7 cellular contexts compared by ENCODE assay signal in the genomic region with DNA sequence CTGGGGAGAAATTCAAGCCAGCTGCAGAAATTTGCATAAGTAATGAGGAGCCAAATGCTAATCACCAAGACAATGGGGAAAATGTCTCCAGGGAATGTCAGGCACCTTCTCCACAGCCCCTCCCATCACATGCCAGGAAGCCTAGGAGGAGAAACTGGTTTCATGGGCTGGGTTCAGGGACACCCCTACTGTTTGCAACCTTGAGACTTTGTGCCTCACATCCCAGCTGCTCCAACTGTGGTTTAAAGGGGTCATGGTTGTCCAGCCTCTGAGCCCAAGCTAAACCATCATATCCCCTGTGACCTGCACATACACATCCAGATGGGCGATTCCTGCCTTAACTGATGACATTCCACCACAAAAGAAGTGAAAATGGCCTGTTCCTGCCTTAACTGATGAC.
DNase-seq lines count a peak whose midpoint lies in the region; TF ChIP-seq lines count a peak whose summit lies in the region.
"Not testable (repeated sequence)": the region's sequence is repeated elsewhere in the genome, so short reads cannot be mapped to it uniquely, and the experiment has no call there.

No MANE protein-coding gene starts in this region.

- H3K18ac ChIP-seq in H9 (ENCODE audit: insufficient read length, low read depth, low read length), result peak overlapping the region; percentile 96
- peak overlapping the region; percentile 95 for H3K18ac ChIP-seq in mesendoderm (ENCODE audit: low read length)

- H3K36me3 ChIP-seq in endodermal cell (ENCODE audit: control insufficient read depth, insufficient read depth, low read length), result peaks cover 15% of the 10 kb centered on the region
- not testable (repeated sequence) for H3K36me3 ChIP-seq in iPS DF 6.9 (ENCODE audit: control insufficient read depth, insufficient read depth, low read length); mesendoderm (ENCODE audit: control insufficient read depth, insufficient read depth, low read length)
- peaks cover 22% of the 10 kb centered on the region for H3K36me3 ChIP-seq in iPS-20b (ENCODE audit: insufficient read depth, low read depth, low read length)

- not testable (repeated sequence) for H3K14ac ChIP-seq in H9 (ENCODE audit: insufficient read depth, low read length)

- peak overlapping the region; percentile 95 for H3K56ac ChIP-seq in H9 (ENCODE audit: insufficient read length, low read depth, low read length)
- H3K56ac ChIP-seq in mesendoderm (ENCODE audit: low read length), result peak overlapping the region; percentile 92

- H3K4ac ChIP-seq in H9 (ENCODE audit: low read depth, low read length); mesendoderm (ENCODE audit: low read depth, low read length): not testable (repeated sequence)

- peak overlapping the region; percentile 95 for H3K4me2 ChIP-seq in H9 (ENCODE audit: insufficient read depth, insufficient read length, low read length)
- H3K4me2 ChIP-seq in mesendoderm (ENCODE audit: low read length), result peak overlapping the region; percentile 38

- peak overlapping the region; percentile 86 for H2AK5ac ChIP-seq in H9 (ENCODE audit: insufficient read length, low read length)
- not testable (repeated sequence) for H2AK5ac ChIP-seq in mesendoderm (ENCODE audit: low read length)

- H3K4me1 ChIP-seq in H9 (ENCODE audit: insufficient read depth, low read length); endodermal cell (ENCODE audit: control insufficient read depth, insufficient read depth, low read length); iPS DF 6.9 (ENCODE audit: control insufficient read depth, insufficient read depth, low read length): not testable (repeated sequence)
- H3K4me1 ChIP-seq in iPS-20b (ENCODE audit: insufficient read depth, low read length) (peaks cover 32% of the 10 kb centered on the region; the same call in 1 of the 2 replicates), mesendoderm (ENCODE audit: control insufficient read depth, low read depth, low read length) (peaks cover 12% of the 10 kb centered on the region)

- not testable (repeated sequence) for H3K9me3 Mint-ChIP-seq in H9, endodermal cell

- H3K23ac ChIP-seq in H9 (ENCODE audit: insufficient read length, low read depth, low read length), result not testable (repeated sequence)
- H3K23ac ChIP-seq in mesendoderm (ENCODE audit: low read length), result peak overlapping the region; percentile 66

- peak overlapping the region; percentile 100 for H3K27ac ChIP-seq in H9 (ENCODE audit: insufficient read length, low read depth, low read length)
- H3K27ac ChIP-seq in endodermal cell (ENCODE audit: low read depth, low read length); iPS DF 6.9 (ENCODE audit: low read length): not testable (repeated sequence)
- peak overlapping the region; percentile 96 for H3K27ac ChIP-seq in iPS-20b (ENCODE audit: low read length)
- H3K27ac ChIP-seq in mesendoderm (ENCODE audit: low read depth, low read length), result peak overlapping the region; percentile 98

- H2AFZ ChIP-seq in H9 (ENCODE audit: low read length), result not testable (repeated sequence)

- peak overlapping the region; percentile 99 for H2BK12ac ChIP-seq in H9 (ENCODE audit: insufficient read length, low read depth, low read length)

- H3K4me3 ChIP-seq in endodermal cell (ENCODE audit: low read length) (peak overlapping the region; percentile 97), iPS DF 6.9 (ENCODE audit: low read length) (peak overlapping the region; percentile 50; the same call in 1 of the 2 replicates), iPS-20b (ENCODE audit: low read length) (peak overlapping the region; percentile 79)
- not testable (repeated sequence) for H3K4me3 ChIP-seq in mesendoderm (ENCODE audit: low read length)

- H3K27me3 Mint-ChIP-seq in H9 (ENCODE audit: low read depth); endodermal cell (ENCODE audit: insufficient read depth): not testable (repeated sequence)

- not testable (repeated sequence) for H3K4me3 Mint-ChIP-seq in H9, endodermal cell

- not testable (repeated sequence) for H2BK20ac ChIP-seq in H9 (ENCODE audit: low read depth, low read length, poor library complexity, severe bottlenecking)

- not testable (repeated sequence) for H4K91ac ChIP-seq in H9 (ENCODE audit: insufficient read length, low read depth, low read length)

- not testable (repeated sequence) for H2BK120ac ChIP-seq in H9 (ENCODE audit: low read depth, low read length, poor library complexity, severe bottlenecking); mesendoderm (ENCODE audit: low read depth, low read length)

- H4K20me1 ChIP-seq in H9 (ENCODE audit: control insufficient read depth, insufficient read depth, insufficient read length), result not testable (repeated sequence)

- not testable (repeated sequence) for H2BK15ac ChIP-seq in H9 (ENCODE audit: low read depth, low read length); mesendoderm (replicated peaks; ENCODE audit: low read depth)

- not testable (repeated sequence) for H3T11ph ChIP-seq in H9 (ENCODE audit: low read length)

- not testable (repeated sequence) for H3K36me3 Mint-ChIP-seq in H9 (ENCODE audit: insufficient read depth in 1 of 3, low read depth in 3 of 3); endodermal cell (ENCODE audit: low read depth)

- not testable (repeated sequence) for H3K27me3 ChIP-seq in H9 (ENCODE audit: insufficient read depth, low read length); endodermal cell (ENCODE audit: control insufficient read depth, insufficient read depth, low read length, poor library complexity, severe bottlenecking); iPS DF 6.9 (ENCODE audit: control insufficient read depth, insufficient read depth, low read length); iPS-20b (ENCODE audit: insufficient read depth, low read length); mesendoderm (ENCODE audit: insufficient read depth, low read length, poor library complexity)

- H2BK5ac ChIP-seq in H9 (ENCODE audit: insufficient read length, low read length) (peak overlapping the region; percentile 99), mesendoderm (ENCODE audit: low read length) (peak overlapping the region; percentile 100)

- H3K9ac ChIP-seq in H9 (ENCODE audit: extremely low read depth, insufficient read length, low read length), result peak overlapping the region; percentile 78
- peak overlapping the region; percentile 88 for H3K9ac ChIP-seq in endodermal cell (ENCODE audit: extremely low read depth, low read length, poor library complexity, severe bottlenecking)
- H3K9ac ChIP-seq in iPS-20b (ENCODE audit: low read depth, low read length), result peak overlapping the region; percentile 86; the same call in 1 of the 2 replicates
- H3K9ac ChIP-seq in mesendoderm (ENCODE audit: low read length), result peak overlapping the region; percentile 44

- H4K5ac ChIP-seq in H9 (ENCODE audit: insufficient read length, low read depth, low read length), result peak overlapping the region; percentile 94
- not testable (repeated sequence) for H4K5ac ChIP-seq in mesendoderm (ENCODE audit: low read length)

- peaks cover 13% of the 10 kb centered on the region for H3K23me2 ChIP-seq in H9 (ENCODE audit: insufficient read length, low read depth, low read length, poor library complexity, severe bottlenecking)

- not testable (repeated sequence) for TF ChIP-seq CTCF in H9 (conservative IDR thresholded peaks at IDR 0.05); endodermal cell (conservative IDR thresholded peaks at IDR 0.05)

- peaks cover 15% of the 10 kb centered on the region; the same call in 1 of the 2 replicates for H3K79me2 ChIP-seq in H9 (ENCODE audit: insufficient read depth, low read length)
- peaks cover 28% of the 10 kb centered on the region for H3K79me2 ChIP-seq in mesendoderm (ENCODE audit: control insufficient read depth, insufficient read depth, low read length)

- DNase-seq in ELF-1 (ENCODE audit: low read depth, low spot score), result peak; percentile 93
- DNase-seq in H9, result peak; percentile 94
- DNase-seq in NCI-H69 (lab: John Stamatoyannopoulos, UW), result peak; percentile 15
- DNase-seq in endodermal cell, result peak; percentile 95
- DNase-seq in iPS DF 6.9 (ENCODE audit: low read depth, low spot score), result peak; percentile 92
- peak; percentile 99 for DNase-seq in mesendoderm

- H3K27ac Mint-ChIP-seq in H9, result peak overlapping the region in 1 of 3 experiments; percentile 94; a peak in 3 of 7 replicates
- H3K27ac Mint-ChIP-seq in endodermal cell, result not testable (repeated sequence)

- peak overlapping the region; percentile 97 for H4K8ac ChIP-seq in H9 (replicated peaks; ENCODE audit: insufficient read length, low read depth, low read length)
- not testable (repeated sequence) for H4K8ac ChIP-seq in mesendoderm (ENCODE audit: low read depth, low read length)

- not testable (repeated sequence) for H3K9me3 ChIP-seq in H9 (ENCODE audit: control insufficient read depth, low read depth, low read length); endodermal cell (ENCODE audit: control insufficient read depth, low read length); iPS DF 6.9 (ENCODE audit: control insufficient read depth, insufficient read depth, low read length); iPS-20b (ENCODE audit: insufficient read depth, low read depth, low read length)

- WGBS in H9 (ENCODE audit: extremely low coverage, insufficient read length, low lambda C conversion rate), result no CpG with 5 or more reads among the region's 1 CpG
- WGBS in endodermal cell (ENCODE audit: insufficient coverage in 1 of 2, insufficient read length in 1 of 2), 2 experiments, result 0% methylated on average over 1 of the region's 1 CpG; no CpG with 5 or more reads in 1 of the 2 experiments
- no CpG with 5 or more reads among the region's 1 CpG for WGBS in iPS DF 6.9 (ENCODE audit: insufficient coverage, insufficient read length)
- no CpG with 5 or more reads among the region's 1 CpG for WGBS in mesendoderm (ENCODE audit: extremely low coverage, insufficient coverage, low lambda C conversion rate)

- H3K4me1 Mint-ChIP-seq in H9 (peaks cover 35 to 36% of the 10 kb centered on the region in 2 experiments), endodermal cell (peaks cover 35% of the 10 kb centered on the region)

- H3K79me1 ChIP-seq in H9 (ENCODE audit: insufficient read depth, low read depth, low read length, poor library complexity, severe bottlenecking); mesendoderm (ENCODE audit: low read length): not testable (repeated sequence)

Comparison
In these comparisons a context has a peak if more than half of its experiments do, and no peak if none do; other contexts are left out.
1. DNase-seq: peak in every context shown above with its lines; median percentile 99 in mesendoderm; 95 in endodermal cell; 94 in H9; 93 in ELF-1; 92 in iPS DF 6.9; 15 in NCI-H69.